In genomic region chr14:73774671-73775070, GRCh38 we compare ENCODE assay signal across 13 cellular contexts.
A peak's percentile ranks its signal among the peaks of the same experiment; 100 is the strongest.
DNase-seq lines count a peak whose midpoint lies in the region; ATAC-seq lines count a peak whose summit lies in the region.
"Had no signal": no experiment of that assay in that cellular context is flagged by ENCODE, and none has a peak within 500 bp of the region (broad histone marks: within the 10 kb centered on the region; RNA-seq: fewer than 3 reads in every experiment).

No MANE protein-coding gene starts in this region.

- intact Hi-C loops in CD4-positive, alpha-beta memory T cell (cut with micrococcal nuclease), result no loop called here
- intact Hi-C loops in dendritic cell treated with granulocyte-macrophage colony-stimulating factor and Interleukin-4, amounts not matched to agents 40 ng/mL and 50 ng/mL, for 4 days (cut with micrococcal nuclease), result no loop called here

- no peak for DNase-seq in CD4-positive, alpha-beta memory T cell
- DNase-seq in Karpas-422 (no peak), trophoblast cell (no peak), DMS79 (lab: John Stamatoyannopoulos, UW) (no peak), NCI-H1694 treated with DMSO at 0.1 percent for 48 hours (lab: John Stamatoyannopoulos, UW) (no peak), iPS-NIHi7 (ENCODE audit: extremely low spot score) (no peak)
- DNase-seq: activated CD8-positive, alpha-beta memory T cell treated with anti-CD3 and anti-CD28 coated beads, Interleukin-2, amount 50 U/mL, for 48 hours; central memory CD4-positive, alpha-beta T cell; HFFc6; kidney glomerular epithelial cell; NCI-H1417 had no signal

- H3K79me2 ChIP-seq in Karpas-422 (ENCODE audit: low read length), result peaks cover 89% of the 10 kb centered on the region
- peaks cover 3% of the 10 kb centered on the region for H3K79me2 ChIP-seq in trophoblast cell (ENCODE audit: control insufficient read depth, insufficient read depth, low read length, poor library complexity)

- no peak overlapping the region for H4K91ac ChIP-seq in trophoblast cell (ENCODE audit: low read depth, low read length)

- no peaks in the 10 kb centered on the region for H3K9me3 Mint-ChIP-seq in CD4-positive, alpha-beta memory T cell
- no peaks in the 10 kb centered on the region for H3K9me3 Mint-ChIP-seq in dendritic cell treated with granulocyte-macrophage colony-stimulating factor and Interleukin-4, amounts not matched to agents 40 ng/mL and 50 ng/mL, for 4 days
- H3K9me3 Mint-ChIP-seq: HFFc6 had no signal

- peaks cover 85% of the 10 kb centered on the region for H3K4me1 ChIP-seq in CD4-positive, alpha-beta memory T cell (ENCODE audit: insufficient read depth, low read length)
- H3K4me1 ChIP-seq in Karpas-422 (ENCODE audit: low read length), result peaks cover 88% of the 10 kb centered on the region
- H3K4me1 ChIP-seq in trophoblast cell (ENCODE audit: control insufficient read depth in 1 of 2, insufficient read depth in 2 of 2, low read length in 2 of 2), result peaks cover 22 to 25% of the 10 kb centered on the region in 2 experiments

- peaks cover 5% of the 10 kb centered on the region for H3K36me3 ChIP-seq in CD4-positive, alpha-beta memory T cell (ENCODE audit: insufficient read depth, low read length)
- H3K36me3 ChIP-seq in Karpas-422 (ENCODE audit: insufficient read depth, low read length) (no peaks in the 10 kb centered on the region), trophoblast cell (ENCODE audit: control insufficient read depth in 1 of 2, insufficient read depth in 2 of 2, low read length in 2 of 2) (no peaks in the 10 kb centered on the region)

- no peaks in the 10 kb centered on the region for H4K20me1 ChIP-seq in Karpas-422 (ENCODE audit: insufficient read depth, low read depth, low read length)

- H3K27me3 Mint-ChIP-seq in CD4-positive, alpha-beta memory T cell, result no peaks in the 10 kb centered on the region
- no peaks in the 10 kb centered on the region for H3K27me3 Mint-ChIP-seq in dendritic cell treated with granulocyte-macrophage colony-stimulating factor and Interleukin-4, amounts not matched to agents 40 ng/mL and 50 ng/mL, for 4 days

- H3K27ac ChIP-seq in CD4-positive, alpha-beta memory T cell (ENCODE audit: low read depth, low read length), result no peak overlapping the region
- H3K27ac ChIP-seq in Karpas-422 (ENCODE audit: low read length) (peak overlapping the region; percentile 73), trophoblast cell (ENCODE audit: low read depth, low read length) (no peak overlapping the region)

- CTCF ChIA-PET in CD4-positive, alpha-beta memory T cell (lab: Charles Lee; ENCODE audit: partially characterized antibody), result interaction anchor here (1.1 to 4.8 kb wide), 5 partner anchors 11 to 45 kb away, joined by 4 to 63 read pairs (median 8); a partner anchor contains a TSS

- POLR2A ChIA-PET in CD4-positive, alpha-beta memory T cell (lab: Charles Lee; ENCODE audit: partially characterized antibody), result interaction anchor here (1.0 to 9.4 kb wide), 4 partner anchors 12 to 33 kb away, joined by 5 to 164 read pairs (median 78); a partner anchor contains a TSS

- peak overlapping the region; percentile 40 to 89 (median 85) for H3K27ac Mint-ChIP-seq in CD4-positive, alpha-beta memory T cell
- peak overlapping the region; percentile 40 for H3K27ac Mint-ChIP-seq in dendritic cell treated with granulocyte-macrophage colony-stimulating factor and Interleukin-4, amounts not matched to agents 40 ng/mL and 50 ng/mL, for 4 days
- H3K27ac Mint-ChIP-seq: HFFc6 had no signal

- peak overlapping the region; percentile 48 for H3K9ac ChIP-seq in Karpas-422 (ENCODE audit: low read length)
- no peak overlapping the region for H3K9ac ChIP-seq in trophoblast cell (ENCODE audit: low read length)

- H2AFZ ChIP-seq in Karpas-422 (ENCODE audit: low read length) (no peak overlapping the region), trophoblast cell (ENCODE audit: insufficient read depth, low read length, poor library complexity) (no peak overlapping the region)

- H3K18ac ChIP-seq in trophoblast cell (ENCODE audit: low read length), result peak overlapping the region; percentile 4

- no peak overlapping the region for H2BK5ac ChIP-seq in trophoblast cell (ENCODE audit: low read depth, low read length, poor library complexity)

- no peak overlapping the region for H4K8ac ChIP-seq in trophoblast cell (ENCODE audit: low read depth, low read length)

- no peak overlapping the region for H3K14ac ChIP-seq in trophoblast cell (ENCODE audit: low read length)

- no peaks in the 10 kb centered on the region for H3K36me3 Mint-ChIP-seq in CD4-positive, alpha-beta memory T cell
- no peaks in the 10 kb centered on the region for H3K36me3 Mint-ChIP-seq in dendritic cell treated with granulocyte-macrophage colony-stimulating factor and Interleukin-4, amounts not matched to agents 40 ng/mL and 50 ng/mL, for 4 days (ENCODE audit: low read depth)

- H3K9me3 ChIP-seq in CD4-positive, alpha-beta memory T cell (ENCODE audit: control insufficient read depth in 1 of 2, low read length in 2 of 2), result no peaks in the 10 kb centered on the region
- H3K9me3 ChIP-seq in Karpas-422 (ENCODE audit: low read length) (no peaks in the 10 kb centered on the region), trophoblast cell (ENCODE audit: insufficient read depth, low read depth, low read length) (no peaks in the 10 kb centered on the region)

- WGBS in trophoblast cell (ENCODE audit: extremely low coverage, insufficient coverage, insufficient read length), result no CpG with 5 or more reads among the region's 2 CpGs

- no peak overlapping the region for H3K4ac ChIP-seq in trophoblast cell (ENCODE audit: low read depth, low read length)

- no peaks in the 10 kb centered on the region for H3K27me3 ChIP-seq in CD4-positive, alpha-beta memory T cell (ENCODE audit: insufficient read depth, low read length)
- H3K27me3 ChIP-seq in Karpas-422 (ENCODE audit: low read length), result no peaks in the 10 kb centered on the region
- no peaks in the 10 kb centered on the region for H3K27me3 ChIP-seq in trophoblast cell (ENCODE audit: insufficient read depth, low read length)

- peaks cover 58 to 93% (median 77%) of the 10 kb centered on the region in 4 donors for H3K4me1 Mint-ChIP-seq in CD4-positive, alpha-beta memory T cell
- peaks cover 77% of the 10 kb centered on the region for H3K4me1 Mint-ChIP-seq in dendritic cell treated with granulocyte-macrophage colony-stimulating factor and Interleukin-4, amounts not matched to agents 40 ng/mL and 50 ng/mL, for 4 days (ENCODE audit: low read depth)

- H3K4me3 Mint-ChIP-seq in CD4-positive, alpha-beta memory T cell, result peak overlapping the region in 6 of 8 donors; percentile 15 to 69 (median 30)
- H3K4me3 Mint-ChIP-seq in dendritic cell treated with granulocyte-macrophage colony-stimulating factor and Interleukin-4, amounts not matched to agents 40 ng/mL and 50 ng/mL, for 4 days, result no peak overlapping the region
- H3K4me3 Mint-ChIP-seq: HFFc6 had no signal

- ATAC-seq in HG02798 (IDR thresholded peaks at IDR 0.05; ENCODE audit: poor library complexity, unreplicated experiment), result no peak

- no peak overlapping the region for H2BK120ac ChIP-seq in trophoblast cell (ENCODE audit: insufficient read depth, low read length, poor library complexity)

- no peaks in the 10 kb centered on the region for H3K9me2 ChIP-seq in Karpas-422 (replicated peaks; ENCODE audit: insufficient read depth, low read length)

- no peaks in the 10 kb centered on the region for H3K79me1 ChIP-seq in trophoblast cell (ENCODE audit: low read length)

- H3K4me3 ChIP-seq in CD4-positive, alpha-beta memory T cell (ENCODE audit: low read length in 2 of 2), result no peak overlapping the region
- no peak overlapping the region; the same call in 1 of the 2 replicates for H3K4me3 ChIP-seq in Karpas-422 (ENCODE audit: low read length)
- no peak overlapping the region for H3K4me3 ChIP-seq in trophoblast cell (ENCODE audit: low read depth, low read length)

- no peak overlapping the region for H2BK12ac ChIP-seq in trophoblast cell (ENCODE audit: low read length)

- H3K23ac ChIP-seq in trophoblast cell (ENCODE audit: low read length), result no peak overlapping the region

- H3K4me2 ChIP-seq in Karpas-422 (ENCODE audit: low read depth, low read length, poor library complexity, severe bottlenecking) (peak overlapping the region; percentile 23), trophoblast cell (ENCODE audit: low read length) (no peak overlapping the region)

- H4K12ac ChIP-seq in trophoblast cell (ENCODE audit: low read depth, low read length), result no peak overlapping the region

- no peak overlapping the region for H2AK5ac ChIP-seq in trophoblast cell (ENCODE audit: low read length)
